8 cellular contexts compared by ENCODE assay signal in the genomic region with DNA sequence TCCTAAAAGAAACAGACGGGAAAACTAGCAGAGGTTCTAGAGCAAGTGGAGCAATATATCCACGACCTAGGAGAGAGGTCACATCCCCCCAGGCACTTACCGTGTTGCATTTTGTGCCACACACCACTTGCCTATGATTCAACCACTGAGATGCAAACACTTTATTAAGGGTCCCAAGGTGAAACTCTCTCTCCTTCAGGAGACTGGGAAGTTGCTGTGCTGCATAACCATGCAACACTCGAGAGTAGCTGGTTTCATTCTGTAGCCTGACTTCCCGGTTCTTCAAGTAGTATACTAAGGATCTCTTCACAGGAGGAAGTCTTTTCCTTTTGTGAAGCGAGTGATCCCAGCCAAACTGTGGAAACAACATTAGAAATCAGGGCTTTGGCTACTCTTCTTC. TPM values are rescaled to one million over a fixed set of nuclear protein-coding genes. Genes with fewer than 3 reads are reported as not detected.
A peak's percentile ranks its signal among the peaks of the same experiment; 100 is the strongest.
DNase-seq lines count a peak whose midpoint lies in the region; ATAC-seq lines count a peak whose summit lies in the region.

No MANE protein-coding gene starts in this region.

- peaks cover 10% of the 10 kb centered on the region; the same call in 1 of the 2 replicates for H3K4me1 ChIP-seq in SJSA1 (replicated peaks)

- H3K27ac ChIP-seq in SJSA1 (peak overlapping the region; percentile 89), skin epidermis (peak overlapping the region in 12 of 21 experiments; percentile 77 to 98 (median 94))

- peaks cover 23% of the 10 kb centered on the region for H3K36me3 ChIP-seq in SJSA1

- peak overlapping the region; percentile 65 for H3K4me3 ChIP-seq in SJSA1
- peak overlapping the region in 6 of 7 experiments; percentile 70 to 95 (median 86) for H3K4me3 ChIP-seq in skin epidermis

- no peaks in the 10 kb centered on the region for H3K9me3 ChIP-seq in SJSA1 (replicated peaks)

- H3K27me3 ChIP-seq in SJSA1 (replicated peaks): no peaks in the 10 kb centered on the region

- DNase-seq in DMS53 (lab: John Stamatoyannopoulos, UW) (peak; percentile 11), DMS53 treated with DMSO at 0.1 percent for 48 hours (lab: John Stamatoyannopoulos, UW; ENCODE audit: unreplicated experiment) (no peak), SJSA1 (ENCODE audit: low read depth in 1 of 2, low spot score in 2 of 2) (no peak), fibroblast of peridontal ligament (ENCODE audit: extremely low read depth) (peak; percentile 39), NCI-H1092 (lab: John Stamatoyannopoulos, UW) (no peak), NCI-H446 (lab: John Stamatoyannopoulos, UW) (no peak)

- ATAC-seq in HG02588 (IDR thresholded peaks at IDR 0.05; ENCODE audit: unreplicated experiment): no peak

RNA-seq across cellular contexts. Expression of gene DCAF12, which starts 1.6 kb away (rescaled TPM):
- 9.4 and 16.0 TPM in 2 replicates for total RNA-seq in SJSA1 (2014; rRNA removed; shearing (Covaris generic))

RNA-seq across cellular contexts. Expression of gene UBAP1, which starts 53.9 kb away (rescaled TPM):
- total RNA-seq in SJSA1 (2014; rRNA removed; shearing (Covaris generic)): 6.4 and 15.3 TPM in 2 replicates

Comparison
In these comparisons a context has a peak if more than half of its experiments do, and no peak if none do; other contexts are left out.
1. DNase-seq: peak in DMS53 (single experiment) and fibroblast of peridontal ligament (single experiment); none in DMS53 treated with DMSO at 0.1 percent for 48 hours (single experiment), SJSA1 (0 of 2), NCI-H1092 (single experiment) and NCI-H446 (0 of 2).